1 cellular context compared by ENCODE assay signal in the genomic region with DNA sequence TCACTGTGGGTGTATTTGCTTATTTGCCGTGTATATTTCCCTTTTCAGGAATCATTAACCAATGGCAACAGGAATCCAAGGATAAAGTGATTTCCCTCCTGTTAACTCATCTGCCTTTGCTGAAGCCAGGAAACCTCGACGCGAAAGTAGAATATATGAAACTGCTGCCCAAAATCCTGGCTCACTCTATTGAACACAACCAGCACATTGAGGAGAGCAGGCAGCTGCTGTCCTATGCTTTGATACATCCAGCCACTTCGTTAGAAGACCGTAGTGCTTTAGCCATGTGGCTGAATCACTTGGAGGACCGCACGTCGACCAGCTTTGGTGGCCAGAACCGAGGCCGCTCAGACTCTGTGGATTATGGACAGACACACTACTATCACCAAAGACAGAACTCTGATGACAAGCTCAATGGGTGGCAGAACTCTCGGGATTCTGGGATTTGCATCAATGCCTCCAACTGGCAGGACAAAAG.
TF ChIP-seq lines count a peak whose summit lies in the region.

No MANE protein-coding gene starts in this region.

TF ChIP-seq in HepG2, 621 proteins besides CTCF, POLR2A, EP300 and RAD21 (continued from another document):
- TF ChIP-seq, protein P1, sequence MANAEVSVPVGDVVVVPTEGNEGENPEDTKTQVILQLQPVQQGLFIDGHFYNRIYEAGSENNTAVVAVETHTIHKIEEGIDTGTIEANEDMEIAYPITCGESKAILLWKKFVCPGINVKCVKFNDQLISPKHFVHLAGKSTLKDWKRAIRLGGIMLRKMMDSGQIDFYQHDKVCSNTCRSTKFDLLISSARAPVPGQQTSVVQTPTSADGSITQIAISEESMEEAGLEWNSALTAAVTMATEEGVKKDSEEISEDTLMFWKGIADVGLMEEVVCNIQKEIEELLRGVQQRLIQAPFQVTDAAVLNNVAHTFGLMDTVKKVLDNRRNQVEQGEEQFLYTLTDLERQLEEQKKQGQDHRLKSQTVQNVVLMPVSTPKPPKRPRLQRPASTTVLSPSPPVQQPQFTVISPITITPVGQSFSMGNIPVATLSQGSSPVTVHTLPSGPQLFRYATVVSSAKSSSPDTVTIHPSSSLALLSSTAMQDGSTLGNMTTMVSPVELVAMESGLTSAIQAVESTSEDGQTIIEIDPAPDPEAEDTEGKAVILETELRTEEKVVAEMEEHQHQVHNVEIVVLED (CRISPR knock-in tag; IDR thresholded peaks at IDR 0.05; ENCODE audit: borderline replicate concordance), result peak; percentile 20; the same call in 1 of the 2 replicates
- peak; percentile 27; the same call in 1 of the 2 replicates for TF ChIP-seq GATAD2A (CRISPR knock-in tag; IDR thresholded peaks at IDR 0.05)
- no peak for TF ChIP-seq CBFB (CRISPR knock-in tag; IDR thresholded peaks at IDR 0.05)
- no peak for TF ChIP-seq KAT8 (CRISPR knock-in tag; IDR thresholded peaks at IDR 0.05)
- TF ChIP-seq SMC3 (IDR thresholded peaks at IDR 0.05; ENCODE audit: low read length), result no peak
- peak; percentile 94 for TF ChIP-seq ZBTB38 (CRISPR knock-in tag; IDR thresholded peaks at IDR 0.05)
- no peak for TF ChIP-seq HMGXB4 (CRISPR knock-in tag; IDR thresholded peaks at IDR 0.05; ENCODE audit: borderline replicate concordance in 1 of 2, low read depth in 1 of 2)
- peak; percentile 74; the same call in 1 of the 2 replicates for TF ChIP-seq SETDB1 (CRISPR knock-in tag; IDR thresholded peaks at IDR 0.05; ENCODE audit: borderline replicate concordance)
- no peak for TF ChIP-seq DMAP1 (CRISPR knock-in tag; IDR thresholded peaks at IDR 0.05)
- TF ChIP-seq ZNF761 (CRISPR knock-in tag; conservative IDR thresholded peaks at IDR 0.05), result no peak
- peak; percentile 55 for TF ChIP-seq PRPF4 (IDR thresholded peaks at IDR 0.05; ENCODE audit: low read depth, low read length, poor library complexity, severe bottlenecking)
- TF ChIP-seq ZNF687 (CRISPR knock-in tag; IDR thresholded peaks at IDR 0.05), result peak; percentile 60
- TF ChIP-seq, protein P2, sequence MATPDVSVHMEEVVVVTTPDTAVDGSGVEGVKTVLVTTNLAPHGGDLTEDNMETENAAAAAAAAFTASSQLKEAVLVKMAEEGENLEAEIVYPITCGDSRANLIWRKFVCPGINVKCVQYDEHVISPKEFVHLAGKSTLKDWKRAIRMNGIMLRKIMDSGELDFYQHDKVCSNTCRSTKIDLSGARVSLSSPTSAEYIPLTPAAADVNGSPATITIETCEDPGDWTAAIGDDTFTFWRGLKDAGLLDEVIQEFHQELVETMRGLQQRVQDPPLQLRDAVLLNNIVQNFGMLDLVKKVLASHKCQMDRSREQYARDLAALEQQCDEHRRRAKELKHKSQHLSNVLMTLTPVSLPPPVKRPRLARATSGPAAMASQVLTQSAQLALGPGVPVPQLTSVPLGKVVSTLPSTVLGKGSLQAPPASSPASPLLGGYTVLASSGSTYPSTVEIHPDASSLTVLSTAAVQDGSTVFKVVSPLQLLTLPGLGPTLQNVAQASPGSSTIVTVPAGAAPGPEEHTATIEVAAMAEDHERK (CRISPR knock-in tag; IDR thresholded peaks at IDR 0.05; ENCODE audit: low read depth), result no peak
- TF ChIP-seq, protein P3, sequence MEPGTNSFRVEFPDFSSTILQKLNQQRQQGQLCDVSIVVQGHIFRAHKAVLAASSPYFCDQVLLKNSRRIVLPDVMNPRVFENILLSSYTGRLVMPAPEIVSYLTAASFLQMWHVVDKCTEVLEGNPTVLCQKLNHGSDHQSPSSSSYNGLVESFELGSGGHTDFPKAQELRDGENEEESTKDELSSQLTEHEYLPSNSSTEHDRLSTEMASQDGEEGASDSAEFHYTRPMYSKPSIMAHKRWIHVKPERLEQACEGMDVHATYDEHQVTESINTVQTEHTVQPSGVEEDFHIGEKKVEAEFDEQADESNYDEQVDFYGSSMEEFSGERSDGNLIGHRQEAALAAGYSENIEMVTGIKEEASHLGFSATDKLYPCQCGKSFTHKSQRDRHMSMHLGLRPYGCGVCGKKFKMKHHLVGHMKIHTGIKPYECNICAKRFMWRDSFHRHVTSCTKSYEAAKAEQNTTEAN (CRISPR knock-in tag; conservative IDR thresholded peaks at IDR 0.05), result no peak
- TF ChIP-seq HNF1B (CRISPR knock-in tag; IDR thresholded peaks at IDR 0.05), result peak; percentile 57; the same call in 1 of the 2 replicates
- TF ChIP-seq, protein P4, sequence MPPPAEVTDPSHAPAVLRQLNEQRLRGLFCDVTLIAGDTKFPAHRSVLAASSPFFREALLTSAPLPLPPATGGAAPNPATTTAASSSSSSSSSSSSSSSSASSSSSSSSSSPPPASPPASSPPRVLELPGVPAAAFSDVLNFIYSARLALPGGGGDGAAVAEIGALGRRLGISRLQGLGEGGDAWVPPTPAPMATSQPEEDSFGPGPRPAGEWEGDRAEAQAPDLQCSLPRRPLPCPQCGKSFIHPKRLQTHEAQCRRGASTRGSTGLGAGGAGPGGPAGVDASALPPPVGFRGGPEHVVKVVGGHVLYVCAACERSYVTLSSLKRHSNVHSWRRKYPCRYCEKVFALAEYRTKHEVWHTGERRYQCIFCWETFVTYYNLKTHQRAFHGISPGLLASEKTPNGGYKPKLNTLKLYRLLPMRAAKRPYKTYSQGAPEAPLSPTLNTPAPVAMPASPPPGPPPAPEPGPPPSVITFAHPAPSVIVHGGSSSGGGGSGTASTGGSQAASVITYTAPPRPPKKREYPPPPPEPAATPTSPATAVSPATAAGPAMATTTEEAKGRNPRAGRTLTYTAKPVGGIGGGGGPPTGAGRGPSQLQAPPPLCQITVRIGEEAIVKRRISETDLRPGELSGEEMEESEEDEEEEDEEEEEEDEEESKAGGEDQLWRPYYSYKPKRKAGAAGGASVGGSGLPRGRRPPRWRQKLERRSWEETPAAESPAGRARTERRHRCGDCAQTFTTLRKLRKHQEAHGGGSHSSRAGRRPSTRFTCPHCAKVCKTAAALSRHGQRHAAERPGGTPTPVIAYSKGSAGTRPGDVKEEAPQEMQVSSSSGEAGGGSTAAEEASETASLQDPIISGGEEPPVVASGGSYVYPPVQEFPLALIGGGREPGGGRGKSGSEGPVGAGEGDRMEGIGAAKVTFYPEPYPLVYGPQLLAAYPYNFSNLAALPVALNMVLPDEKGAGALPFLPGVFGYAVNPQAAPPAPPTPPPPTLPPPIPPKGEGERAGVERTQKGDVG (CRISPR knock-in tag; IDR thresholded peaks at IDR 0.05; ENCODE audit: borderline replicate concordance), result 0 out of 2 replicates have a peak, but pooled peaks have one; percentile 19
- TF ChIP-seq ZNF10 (CRISPR knock-in tag; IDR thresholded peaks at IDR 0.05; ENCODE audit: borderline replicate concordance, low read depth), result no peak
